Comparison of ENCODE assay signal across 13 cellular contexts in genomic region chr12:11607313-11608081, GRCh38. TPM values are rescaled to one million over a fixed set of nuclear protein-coding genes. Genes with fewer than 3 reads are reported as not detected.
A peak's percentile ranks its signal among the peaks of the same experiment; 100 is the strongest.
DNase-seq lines count a peak whose midpoint lies in the region; ATAC-seq and TF ChIP-seq lines count a peak whose summit lies in the region.
"Had no signal": no experiment of that assay in that cellular context is flagged by ENCODE, and none has a peak within 500 bp of the region (broad histone marks: within the 10 kb centered on the region; RNA-seq: fewer than 3 reads in every experiment).

No MANE protein-coding gene starts in this region.

- no peak overlapping the region for H3K27ac Mint-ChIP-seq in type B pancreatic cell
- no peak overlapping the region for H3K27ac Mint-ChIP-seq in CD8-positive, alpha-beta T cell
- H3K27ac Mint-ChIP-seq: activated naive CD8-positive, alpha-beta T cell treated with anti-CD3 and anti-CD28 coated beads, Interleukin-2, amount 10 ng/mL, durations not matched to agents 7 days and 5 days had no signal

- intact Hi-C loops in left cardiac atrium (cut with DNase I) = no loop called here
- intact Hi-C loops in cardiac septum (cut with DNase I) = no loop called here
- intact Hi-C loops in right lobe of liver (cut with DNase I) = no loop called here
- intact Hi-C loops in CD8-positive, alpha-beta T cell (cut with DNase I, micrococcal nuclease) = no loop called here

- no peaks in the 10 kb centered on the region for H3K36me3 Mint-ChIP-seq in type B pancreatic cell
- no peaks in the 10 kb centered on the region for H3K36me3 Mint-ChIP-seq in CD8-positive, alpha-beta T cell
- H3K36me3 Mint-ChIP-seq: activated naive CD8-positive, alpha-beta T cell treated with anti-CD3 and anti-CD28 coated beads, Interleukin-2, amount 10 ng/mL, durations not matched to agents 7 days and 5 days had no signal

- H3K9me3 ChIP-seq in ectodermal cell (ENCODE audit: control insufficient read depth, low read length) (no peaks in the 10 kb centered on the region), right lobe of liver (no peaks in the 10 kb centered on the region)
- H3K9me3 ChIP-seq in CD8-positive, alpha-beta T cell (ENCODE audit: low read length) = no peaks in the 10 kb centered on the region

- POLR2A ChIA-PET in CD8-positive, alpha-beta T cell (lab: Charles Lee) = no interaction called here

- H3K36me3 ChIP-seq in ectodermal cell (ENCODE audit: control insufficient read depth, insufficient read depth, low read length) (no peaks in the 10 kb centered on the region), right lobe of liver (no peaks in the 10 kb centered on the region)
- no peaks in the 10 kb centered on the region for H3K36me3 ChIP-seq in CD8-positive, alpha-beta T cell (ENCODE audit: insufficient read depth, low read length)

- H3K9me3 Mint-ChIP-seq in type B pancreatic cell = no peaks in the 10 kb centered on the region
- H3K9me3 Mint-ChIP-seq in CD8-positive, alpha-beta T cell = no peaks in the 10 kb centered on the region
- H3K9me3 Mint-ChIP-seq: activated naive CD8-positive, alpha-beta T cell treated with anti-CD3 and anti-CD28 coated beads, Interleukin-2, amount 10 ng/mL, durations not matched to agents 7 days and 5 days had no signal

- CTCF ChIA-PET in CD8-positive, alpha-beta T cell (lab: Charles Lee) = no interaction called here

- H3K27me3 ChIP-seq in ectodermal cell (ENCODE audit: control insufficient read depth, insufficient read depth, low read length, poor library complexity, severe bottlenecking) = no peaks in the 10 kb centered on the region
- H3K27me3 ChIP-seq in right lobe of liver = no peaks in the 10 kb centered on the region
- no peaks in the 10 kb centered on the region for H3K27me3 ChIP-seq in CD8-positive, alpha-beta T cell (ENCODE audit: insufficient read depth, low read length)

- H3K4me3 ChIP-seq in ectodermal cell (ENCODE audit: insufficient read depth, low read depth, low read length) (no peak overlapping the region), right lobe of liver (peak overlapping the region in 1 of 3 donors; percentile 12)
- no peak overlapping the region for H3K4me3 ChIP-seq in CD8-positive, alpha-beta T cell (ENCODE audit: low read depth, low read length)

- H3K27ac ChIP-seq in ectodermal cell (ENCODE audit: insufficient read depth, low read depth, low read length, poor library complexity, severe bottlenecking) = peak overlapping the region; percentile 9
- peak overlapping the region in 2 of 3 donors; percentile 43 to 48 for H3K27ac ChIP-seq in right lobe of liver
- no peak overlapping the region for H3K27ac ChIP-seq in CD8-positive, alpha-beta T cell (ENCODE audit: low read depth, low read length)

- DNase-seq in left cardiac atrium (no peak), cardiac septum (ENCODE audit: low spot score) (no peak), right lobe of liver (peak; percentile 72 to 88 (median 82)), GM10266 (ENCODE audit: extremely low spot score) (no peak), type B pancreatic cell (ENCODE audit: extremely low spot score, unreplicated experiment) (no peak), activated gamma-delta T cell (lab: John Stamatoyannopoulos, UW) (no peak)
- DNase-seq in CD8-positive, alpha-beta T cell = no peak
- DNase-seq: activated naive CD8-positive, alpha-beta T cell treated with anti-CD3 and anti-CD28 coated beads, Interleukin-2, amount 10 ng/mL, durations not matched to agents 7 days and 5 days; DMS153; effector CD4-positive, alpha-beta T cell; NCI-H226; substantia nigra had no signal

- WGBS in ectodermal cell, 2 experiments = 86 to 87% methylated on average over 10 of the region's 10 CpGs
- WGBS in right lobe of liver (ENCODE audit: insufficient coverage, low coverage, low lambda C conversion rate, missing lambda C conversion rate) = 25% methylated on average over 10 of the region's 10 CpGs

- no peak for TF ChIP-seq POLR2A in right lobe of liver (IDR thresholded peaks at IDR 0.05)

- TF ChIP-seq CTCF in right lobe of liver (IDR thresholded peaks at IDR 0.05) (no peak), GM10266 (IDR thresholded peaks at IDR 0.05; ENCODE audit: control insufficient read depth, insufficient read depth, low read depth, missing control alignments) (no peak), type B pancreatic cell (conservative IDR thresholded peaks at IDR 0.05) (no peak)
- TF ChIP-seq CTCF in CD8-positive, alpha-beta T cell (IDR thresholded peaks at IDR 0.05) = no peak

- peaks cover 20% of the 10 kb centered on the region for H3K27me3 Mint-ChIP-seq in type B pancreatic cell
- no peaks in the 10 kb centered on the region for H3K27me3 Mint-ChIP-seq in CD8-positive, alpha-beta T cell (ENCODE audit: low read depth)

- H3K4me1 Mint-ChIP-seq in type B pancreatic cell (ENCODE audit: unreplicated experiment) = no peaks in the 10 kb centered on the region
- H3K4me1 Mint-ChIP-seq in CD8-positive, alpha-beta T cell (ENCODE audit: low read depth) = no peaks in the 10 kb centered on the region
- H3K4me1 Mint-ChIP-seq: activated naive CD8-positive, alpha-beta T cell treated with anti-CD3 and anti-CD28 coated beads, Interleukin-2, amount 10 ng/mL, durations not matched to agents 7 days and 5 days had no signal

- no peak overlapping the region for H3K4me3 Mint-ChIP-seq in type B pancreatic cell
- H3K4me3 Mint-ChIP-seq in CD8-positive, alpha-beta T cell = no peak overlapping the region
- H3K4me3 Mint-ChIP-seq: activated naive CD8-positive, alpha-beta T cell treated with anti-CD3 and anti-CD28 coated beads, Interleukin-2, amount 10 ng/mL, durations not matched to agents 7 days and 5 days had no signal

- ATAC-seq in left cardiac atrium = peak; percentile 37 to 44
- ATAC-seq in right lobe of liver = peak; percentile 97 to 100 (median 98)
- ATAC-seq in CD8-positive, alpha-beta T cell = no peak

- H3K4me1 ChIP-seq in ectodermal cell (ENCODE audit: control insufficient read depth, insufficient read depth, low read length) (peaks cover 5% of the 10 kb centered on the region), right lobe of liver (peaks cover 0 to 17% (median 6%) of the 10 kb centered on the region in 4 donors)
- no peaks in the 10 kb centered on the region for H3K4me1 ChIP-seq in CD8-positive, alpha-beta T cell (ENCODE audit: insufficient read depth, low read length)

RNA-seq across cellular contexts. Expression of gene ETV6, which starts 42.0 kb away (rescaled TPM):
- total RNA-seq in left cardiac atrium (10 to 100 TPM; 12.1 to 20.2 TPM), cardiac septum (18.4 TPM), right lobe of liver (10 to 100 TPM in 4 of 6 experiments, 1 to 10 TPM in 2; 7.2 to 28.3 (median 11.0) TPM), type B pancreatic cell (ENCODE audit: low replicate concordance) (26.5 and 47.1 TPM in 2 replicates)
- 9.0 TPM for polyA plus RNA-seq in ectodermal cell (2013, experiment 1 of 4)
- 9.4 TPM for polyA plus RNA-seq in ectodermal cell (2013, experiment 2 of 4)
- polyA plus RNA-seq in ectodermal cell (2013, experiment 3 of 4) = 6.1 TPM
- 6.7 TPM for polyA plus RNA-seq in ectodermal cell (2013, experiment 4 of 4)
- 10 to 100 TPM; 11.3 to 13.9 TPM for total RNA-seq in CD8-positive, alpha-beta T cell

Comparison
In these comparisons a context has a peak if more than half of its experiments do, and no peak if none do; other contexts are left out.
1. DNase-seq: peak in right lobe of liver (3 of 3); none in left cardiac atrium (single experiment), cardiac septum (single experiment), GM10266 (single experiment), type B pancreatic cell (single experiment), activated gamma-delta T cell (single experiment) and CD8-positive, alpha-beta T cell (0 of 7).